Comparison of ENCODE assay signal across 1 cellular context in genomic region chr4:94722270-94722669, GRCh38.
TF ChIP-seq lines count a peak whose summit lies in the region.

No MANE protein-coding gene starts in this region.

TF ChIP-seq in GM12878, 131 proteins besides CTCF, POLR2A, EP300 and RAD21 (continued from another document):
- no peak for TF ChIP-seq SPI1 (IDR thresholded peaks at IDR 0.05; ENCODE audit: borderline replicate concordance, insufficient read depth, low read depth, low read length)
- no peak for TF ChIP-seq MEF2A (IDR thresholded peaks at IDR 0.05; ENCODE audit: insufficient read depth, low read depth, low read length)
- TF ChIP-seq SKIL (IDR thresholded peaks at IDR 0.05; ENCODE audit: low read depth, poor library complexity, severe bottlenecking) = no peak
- TF ChIP-seq SMARCA5 (IDR thresholded peaks at IDR 0.05) = no peak
- TF ChIP-seq ETV6 (conservative IDR thresholded peaks at IDR 0.05 in 1 of 2, IDR thresholded peaks at IDR 0.05 in 1 of 2; ENCODE audit: borderline replicate concordance in 1 of 2, low read depth in 1 of 2) = no peak
- no peak for TF ChIP-seq ZNF384 (IDR thresholded peaks at IDR 0.05; ENCODE audit: borderline replicate concordance, low read depth, low read length)
- no peak for TF ChIP-seq MTA3 (IDR thresholded peaks at IDR 0.05; ENCODE audit: borderline replicate concordance, low read length)
- TF ChIP-seq USF2 (IDR thresholded peaks at IDR 0.05; ENCODE audit: borderline replicate concordance, low read depth, low read length) = no peak
- no peak for TF ChIP-seq ZNF592 (IDR thresholded peaks at IDR 0.05)
- no peak for TF ChIP-seq ZNF207 (IDR thresholded peaks at IDR 0.05; ENCODE audit: borderline replicate concordance)
- TF ChIP-seq NFXL1 (IDR thresholded peaks at IDR 0.05; ENCODE audit: borderline replicate concordance) = no peak
- TF ChIP-seq KDM1A (IDR thresholded peaks at IDR 0.05; ENCODE audit: borderline replicate concordance) = no peak
- TF ChIP-seq SUPT20H (IDR thresholded peaks at IDR 0.05; ENCODE audit: borderline replicate concordance, control insufficient read depth, low read depth, low read length) = no peak
- no peak for TF ChIP-seq SMC3 (IDR thresholded peaks at IDR 0.05; ENCODE audit: borderline replicate concordance, low read length)
